ENCODE assay signal across 17 cellular contexts in the genomic region with DNA sequence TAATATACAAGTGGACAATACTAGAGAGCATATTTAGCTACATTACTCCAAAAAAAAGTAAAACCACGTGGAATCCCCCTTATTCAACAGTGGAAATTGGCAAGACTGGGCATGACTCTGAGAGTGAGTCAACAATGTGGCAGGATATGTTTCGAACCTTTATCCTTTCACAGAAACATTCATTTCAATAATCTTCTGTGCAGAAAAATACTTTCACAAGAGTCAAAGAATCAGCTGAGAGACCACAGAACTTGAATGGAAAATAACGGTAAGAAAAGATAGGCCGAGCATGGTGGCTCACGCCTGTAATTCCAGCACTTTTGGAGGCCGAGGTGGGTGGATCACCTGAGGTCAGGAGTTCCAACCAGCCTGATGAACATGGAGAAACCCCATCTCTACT. TPM values are rescaled to one million over a fixed set of nuclear protein-coding genes. Genes with fewer than 3 reads are reported as not detected.
DNase-seq lines count a peak whose midpoint lies in the region; ATAC-seq and TF ChIP-seq lines count a peak whose summit lies in the region.
"Had no signal": no experiment of that assay in that cellular context is flagged by ENCODE, and none has a peak within 500 bp of the region (broad histone marks: within the 10 kb centered on the region; RNA-seq: fewer than 3 reads in every experiment).

No MANE protein-coding gene starts in this region.

- 0 out of 2 replicates have a peak overlapping the region, but pooled peaks have one; percentile 8 for H3K4me2 ChIP-seq in SK-N-SH

- intact Hi-C loops in Caco-2 (cut with micrococcal nuclease; ENCODE audit: unreplicated experiment) = no loop called here

- no peak; a peak in 1 of 4 replicates for TF ChIP-seq EP300 in SK-N-SH (IDR thresholded peaks at IDR 0.05; ENCODE audit: borderline replicate concordance in 1 of 2, low read depth in 1 of 2, low read length in 1 of 2)

- BruUV-seq in Caco-2 (replicated peaks; lab: Mats Ljungman, UMichigan) = no TSS peak

- no peak overlapping the region for H2AFZ ChIP-seq in SK-N-SH (ENCODE audit: low read depth)

- H3K9me3 ChIP-seq in SK-N-SH (peaks cover 9% of the 10 kb centered on the region), Caco-2 (peaks cover 3% of the 10 kb centered on the region)

- no peak for TF ChIP-seq RAD21 in SK-N-SH (IDR thresholded peaks at IDR 0.05; ENCODE audit: low read length)

- no peaks in the 10 kb centered on the region for H3K4me1 ChIP-seq in SK-N-SH (ENCODE audit: control insufficient read depth in 1 of 2, insufficient read depth in 2 of 2, low read depth in 1 of 2, low read length in 1 of 2)
- H3K4me1 ChIP-seq in Caco-2 = no peaks in the 10 kb centered on the region
- H3K4me1 ChIP-seq: transverse colon had no signal

- H3K79me2 ChIP-seq in SK-N-SH (ENCODE audit: insufficient read depth) = no peaks in the 10 kb centered on the region

- 14% methylated on average over 6 of the region's 6 CpGs for WGBS in SK-N-SH (ENCODE audit: low lambda C conversion rate)

- ATAC-seq in SK-N-SH treated with all-trans-retinoic acid at 6 μM for 48 hours = no peak
- peak; percentile 54 for ATAC-seq in GM18870 (IDR thresholded peaks at IDR 0.05; ENCODE audit: unreplicated experiment)
- no peak for ATAC-seq in activated CD8-positive, alpha-beta T cell treated with anti-CD3 and anti-CD28 coated beads, Interleukin-2, amount 10 ng/mL, durations not matched to agents 7 days and 5 days
- ATAC-seq: Right ventricle myocardium inferior had no signal

- DNase-seq in SK-N-SH (no peak), glomerular visceral epithelial cell (ENCODE audit: extremely low spot score) (peak; percentile 67), GF-D8 (lab: John Stamatoyannopoulos, UW) (no peak), Caco-2 (no peak)
- no peak for DNase-seq in activated CD8-positive, alpha-beta T cell treated with anti-CD3 and anti-CD28 coated beads, Interleukin-2, amount 10 ng/mL, durations not matched to agents 7 days and 5 days
- DNase-seq in activated effector memory CD4-positive, alpha-beta T cell treated with anti-CD3 and anti-CD28 coated beads, Interleukin-2, amount 50 U/mL, for 16 hours = no peak
- DNase-seq: 8988T, activated gamma-delta T cell treated with Interleukin-2 at 50 U/mL for 16 hours, H9, kidney glomerular epithelial cell, NCI-H1417, NCI-H524, transverse colon had no signal

- peaks cover 7% of the 10 kb centered on the region for H3K36me3 Mint-ChIP-seq in activated CD8-positive, alpha-beta T cell treated with anti-CD3 and anti-CD28 coated beads, Interleukin-2, amount 10 ng/mL, durations not matched to agents 7 days and 5 days (ENCODE audit: low read depth)
- H3K36me3 Mint-ChIP-seq in Caco-2 (ENCODE audit: insufficient read depth, unreplicated experiment) = no peaks in the 10 kb centered on the region

- H3K4me3 ChIP-seq in SK-N-SH (ENCODE audit: low read depth in 2 of 2, low read length in 1 of 2) (no peak overlapping the region), Caco-2 (ENCODE audit: low read depth, low read length) (no peak overlapping the region)
- H3K4me3 ChIP-seq: transverse colon had no signal

- no peak overlapping the region for H3K9ac ChIP-seq in SK-N-SH

- no peaks in the 10 kb centered on the region for H3K9me2 ChIP-seq in SK-N-SH

- H3K27me3 Mint-ChIP-seq in activated CD8-positive, alpha-beta T cell treated with anti-CD3 and anti-CD28 coated beads, Interleukin-2, amount 10 ng/mL, durations not matched to agents 7 days and 5 days (ENCODE audit: low read depth) = peaks cover 26% of the 10 kb centered on the region
- H3K27me3 Mint-ChIP-seq in Caco-2 (ENCODE audit: insufficient read depth, unreplicated experiment) = peaks cover 15% of the 10 kb centered on the region

- H3K36me3 ChIP-seq in SK-N-SH (replicated peaks in 1 of 2; ENCODE audit: control insufficient read depth in 1 of 2, insufficient read depth in 2 of 2, low read length in 1 of 2) (no peaks in the 10 kb centered on the region), Caco-2 (ENCODE audit: control insufficient read depth, insufficient read depth, low read length) (no peaks in the 10 kb centered on the region)
- H3K36me3 ChIP-seq: transverse colon had no signal

- peak overlapping the region; percentile 44 for H3K27ac Mint-ChIP-seq in activated CD8-positive, alpha-beta T cell treated with anti-CD3 and anti-CD28 coated beads, Interleukin-2, amount 10 ng/mL, durations not matched to agents 7 days and 5 days
- H3K27ac Mint-ChIP-seq in Caco-2 (ENCODE audit: unreplicated experiment) = no peak overlapping the region
- H3K27ac Mint-ChIP-seq: H9 had no signal

- CTCF ChIA-PET in SK-N-SH (lab: Yijun Ruan, JAX) = no interaction called here
- CTCF ChIA-PET in activated CD8-positive, alpha-beta T cell treated with anti-CD3 and anti-CD28 coated beads, Interleukin-2, amount 10 ng/mL, durations not matched to agents 7 days and 5 days (lab: Charles Lee) = interaction anchor here (0.6 kb wide), 1 partner anchor 32 kb away, joined by 3 read pairs; no protein-coding TSS in a partner anchor
- CTCF ChIA-PET in Caco-2 (lab: Charles Lee) = interaction anchor here (0.6 kb wide), 1 partner anchor 18 kb away, joined by 3 read pairs; no protein-coding TSS in a partner anchor

- H4K20me1 ChIP-seq in SK-N-SH (ENCODE audit: insufficient read depth) = no peaks in the 10 kb centered on the region

- H3K27me3 ChIP-seq in SK-N-SH (ENCODE audit: insufficient read depth) = no peaks in the 10 kb centered on the region
- no peaks in the 10 kb centered on the region for H3K27me3 ChIP-seq in Caco-2 (replicated peaks; ENCODE audit: control insufficient read depth, insufficient read depth, low read length)

- H3K27ac ChIP-seq in SK-N-SH (ENCODE audit: low read depth in 2 of 2, low read length in 1 of 2) = peak overlapping the region in 1 of 2 experiments; percentile 56; a peak in 2 of 4 replicates
- H3K27ac ChIP-seq: transverse colon had no signal

- H3K9me3 Mint-ChIP-seq in activated CD8-positive, alpha-beta T cell treated with anti-CD3 and anti-CD28 coated beads, Interleukin-2, amount 10 ng/mL, durations not matched to agents 7 days and 5 days (ENCODE audit: insufficient read depth) = peaks cover 15% of the 10 kb centered on the region
- peaks cover 52% of the 10 kb centered on the region for H3K9me3 Mint-ChIP-seq in Caco-2 (ENCODE audit: unreplicated experiment)

- H3K4me3 Mint-ChIP-seq in activated CD8-positive, alpha-beta T cell treated with anti-CD3 and anti-CD28 coated beads, Interleukin-2, amount 10 ng/mL, durations not matched to agents 7 days and 5 days = no peak overlapping the region
- H3K4me3 Mint-ChIP-seq in Caco-2 (ENCODE audit: unreplicated experiment) = no peak overlapping the region
- H3K4me3 Mint-ChIP-seq: H9 had no signal

- peaks cover 12% of the 10 kb centered on the region for H3K4me1 Mint-ChIP-seq in activated CD8-positive, alpha-beta T cell treated with anti-CD3 and anti-CD28 coated beads, Interleukin-2, amount 10 ng/mL, durations not matched to agents 7 days and 5 days (ENCODE audit: low read depth)
- no peaks in the 10 kb centered on the region for H3K4me1 Mint-ChIP-seq in Caco-2 (ENCODE audit: low read depth, unreplicated experiment)
- H3K4me1 Mint-ChIP-seq: H9 had no signal

- peaks cover 14% of the 10 kb centered on the region for H3F3A ChIP-seq in SK-N-SH (replicated peaks; ENCODE audit: insufficient read depth)

- TF ChIP-seq CTCF in SK-N-SH (IDR thresholded peaks at IDR 0.05) = no peak
- TF ChIP-seq CTCF in Caco-2 (IDR thresholded peaks at IDR 0.05; ENCODE audit: insufficient read depth in 1 of 2, low read depth in 1 of 2, low read length in 1 of 2, severe bottlenecking in 1 of 2, unreplicated experiment in 1 of 2) = no peak

- POLR2A ChIA-PET in SK-N-SH (lab: Yijun Ruan, JAX) = no interaction called here
- POLR2A ChIA-PET in activated CD8-positive, alpha-beta T cell treated with anti-CD3 and anti-CD28 coated beads, Interleukin-2, amount 10 ng/mL, durations not matched to agents 7 days and 5 days (lab: Charles Lee) = interaction anchor here (0.6 to 0.7 kb wide), 2 partner anchors 24 to 40 kb away, joined by 3 to 6 read pairs; no protein-coding TSS in a partner anchor
- POLR2A ChIA-PET in Caco-2 (lab: Charles Lee) = no interaction called here

TF ChIP-seq in SK-N-SH, 30 proteins besides CTCF, POLR2A, EP300 and RAD21 (continues in another document):
- peak; percentile 14; the same call in 1 of the 2 replicates for TF ChIP-seq JUND (IDR thresholded peaks at IDR 0.05)

TF ChIP-seq in SK-N-SH treated with all-trans-retinoic acid at 6 μM for 48 hours, 23 proteins besides CTCF, POLR2A, EP300 and RAD21 (continues in another document):
- TF ChIP-seq ZNF565 (CRISPR knock-in tag; conservative IDR thresholded peaks at IDR 0.05; ENCODE audit: low read depth) = no peak
- no peak for TF ChIP-seq BACH2 (CRISPR knock-in tag; IDR thresholded peaks at IDR 0.05; ENCODE audit: borderline replicate concordance)
- no peak for TF ChIP-seq ZFP3 (CRISPR knock-in tag; IDR thresholded peaks at IDR 0.05)
- no peak for TF ChIP-seq GLIS3 (CRISPR knock-in tag; IDR thresholded peaks at IDR 0.05)
- TF ChIP-seq, protein P1, sequence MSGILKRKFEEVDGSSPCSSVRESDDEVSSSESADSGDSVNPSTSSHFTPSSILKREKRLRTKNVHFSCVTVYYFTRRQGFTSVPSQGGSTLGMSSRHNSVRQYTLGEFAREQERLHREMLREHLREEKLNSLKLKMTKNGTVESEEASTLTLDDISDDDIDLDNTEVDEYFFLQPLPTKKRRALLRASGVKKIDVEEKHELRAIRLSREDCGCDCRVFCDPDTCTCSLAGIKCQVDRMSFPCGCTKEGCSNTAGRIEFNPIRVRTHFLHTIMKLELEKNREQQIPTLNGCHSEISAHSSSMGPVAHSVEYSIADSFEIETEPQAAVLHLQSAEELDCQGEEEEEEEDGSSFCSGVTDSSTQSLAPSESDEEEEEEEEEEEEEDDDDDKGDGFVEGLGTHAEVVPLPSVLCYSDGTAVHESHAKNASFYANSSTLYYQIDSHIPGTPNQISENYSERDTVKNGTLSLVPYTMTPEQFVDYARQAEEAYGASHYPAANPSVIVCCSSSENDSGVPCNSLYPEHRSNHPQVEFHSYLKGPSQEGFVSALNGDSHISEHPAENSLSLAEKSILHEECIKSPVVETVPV (CRISPR knock-in tag; IDR thresholded peaks at IDR 0.05) = no peak

RNA-seq across cellular contexts. Expression of a gene that starts 25.1 kb away (rescaled TPM):
- polyA plus RNA-seq in SK-N-SH (2012; rRNA removed) = 117 and 142 TPM in 2 replicates
- polyA plus RNA-seq in SK-N-SH (2012; cell fraction: cytosol; rRNA removed) = 74.9 and 90.7 TPM in 2 replicates
- 59.8 and 68.2 TPM in 2 replicates for polyA plus RNA-seq in SK-N-SH (2012; cell fraction: nucleus; rRNA removed)
- total RNA-seq in activated CD8-positive, alpha-beta T cell treated with anti-CD3 and anti-CD28 coated beads, Interleukin-2, amount 10 ng/mL, durations not matched to agents 7 days and 5 days = 10 to 100 TPM; 16.9 to 17.3 TPM
- total RNA-seq in Caco-2 (2022) = not detected in 2 replicates
- total RNA-seq: Right ventricle myocardium inferior, transverse colon had no signal

RNA-seq across cellular contexts. Expression of a gene that starts 53.9 kb away (rescaled TPM):
- not detected in 2 replicates for polyA plus RNA-seq in SK-N-SH (2012; rRNA removed)
- polyA plus RNA-seq in SK-N-SH (2012; cell fraction: cytosol; rRNA removed) = not detected in 2 replicates
- not detected in 2 replicates for polyA plus RNA-seq in SK-N-SH (2012; cell fraction: nucleus; rRNA removed)
- total RNA-seq in activated CD8-positive, alpha-beta T cell treated with anti-CD3 and anti-CD28 coated beads, Interleukin-2, amount 10 ng/mL, durations not matched to agents 7 days and 5 days = 10 to 100 TPM; 47.1 to 47.6 TPM
- not detected in 2 replicates for total RNA-seq in Caco-2 (2022)
- total RNA-seq: H9, myocyte had no signal

Comparison
In these comparisons a context has a peak if more than half of its experiments do, and no peak if none do; other contexts are left out.
1. RNA of a gene that starts 25.1 kb away (total RNA-seq): 16.9 to 17.3 TPM in activated CD8-positive, alpha-beta T cell treated with anti-CD3 and anti-CD28 coated beads, Interleukin-2, amount 10 ng/mL, durations not matched to agents 7 days and 5 days; not detected in Caco-2; every median in the first group is over 10 times any median in the second.
2. RNA of a gene that starts 53.9 kb away (total RNA-seq): 47.1 to 47.6 TPM in activated CD8-positive, alpha-beta T cell treated with anti-CD3 and anti-CD28 coated beads, Interleukin-2, amount 10 ng/mL, durations not matched to agents 7 days and 5 days; not detected in Caco-2; every median in the first group is over 10 times any median in the second.